ENCODE assay signal across 19 cellular contexts in genomic region chr11:117670924-117671323, GRCh38.
"Had no signal": no experiment of that assay in that cellular context is flagged by ENCODE, and none has a peak within 500 bp of the region (broad histone marks: within the 10 kb centered on the region; RNA-seq: fewer than 3 reads in every experiment).

No MANE protein-coding gene starts in this region.

- H3K4me3 ChIP-seq: cardiac muscle cell, colonic mucosa, gastroesophageal sphincter, mucosa of descending colon, transverse colon had no signal

- H3K9me3 ChIP-seq: colonic mucosa, gastroesophageal sphincter, mucosa of descending colon, transverse colon had no signal

- H3K27ac Mint-ChIP-seq: activated CD8-positive, alpha-beta T cell treated with anti-CD3 and anti-CD28 coated beads for 36 hours; activated T-cell treated with anti-CD3 and anti-CD28 coated beads, Interleukin-2, amount 50 U/mL, for 72 hours; immature natural killer cell; natural killer cell; progenitor cell of endocrine pancreas; T-helper 2 cell treated with Interferon-gamma antibody and Interleukin-4, amounts not matched to agents 5 μg/mL and 100 μg/mL, for 36 hours had no signal

- H3K27ac ChIP-seq: cardiac muscle cell, colonic mucosa, gastroesophageal sphincter, transverse colon had no signal

- H3K9me3 Mint-ChIP-seq: activated CD8-positive, alpha-beta T cell treated with anti-CD3 and anti-CD28 coated beads for 36 hours; activated T-cell treated with anti-CD3 and anti-CD28 coated beads, Interleukin-2, amount 50 U/mL, for 72 hours; immature natural killer cell; natural killer cell; T-helper 2 cell treated with Interferon-gamma antibody and Interleukin-4, amounts not matched to agents 5 μg/mL and 100 μg/mL, for 36 hours had no signal

- H3K27me3 Mint-ChIP-seq: activated CD8-positive, alpha-beta T cell treated with anti-CD3 and anti-CD28 coated beads for 36 hours had no signal

- H3K36me3 Mint-ChIP-seq: immature natural killer cell, natural killer cell had no signal

- H3K4me3 Mint-ChIP-seq: activated CD8-positive, alpha-beta T cell treated with anti-CD3 and anti-CD28 coated beads for 36 hours; activated T-cell treated with anti-CD3 and anti-CD28 coated beads, Interleukin-2, amount 50 U/mL, for 72 hours; immature natural killer cell; natural killer cell; T-helper 2 cell treated with Interferon-gamma antibody and Interleukin-4, amounts not matched to agents 5 μg/mL and 100 μg/mL, for 36 hours had no signal

- DNase-seq: activated CD8-positive, alpha-beta memory T cell treated with anti-CD3 and anti-CD28 coated beads, Interleukin-2, amount 50 U/mL, for 4 hours; activated CD8-positive, alpha-beta T cell treated with anti-CD3 and anti-CD28 coated beads for 36 hours; activated gamma-delta T cell treated with Interleukin-2 at 50 U/mL for 16 hours; activated T-cell treated with anti-CD3 and anti-CD28 coated beads, Interleukin-2, amount 50 U/mL, for 72 hours; colonic mucosa; effector memory CD4-positive, alpha-beta T cell; immature natural killer cell; left colon; mammary epithelial cell; mucosa of descending colon; natural killer cell; occipital lobe; right cardiac atrium; small intestine; transverse colon had no signal

- H3K4me1 Mint-ChIP-seq: immature natural killer cell, natural killer cell had no signal

- H3K36me3 ChIP-seq: cardiac muscle cell, colonic mucosa, gastroesophageal sphincter, transverse colon had no signal

- H3K4me1 ChIP-seq: colonic mucosa, gastroesophageal sphincter, transverse colon had no signal

- H3K27me3 ChIP-seq: colonic mucosa, transverse colon had no signal
